ENCODE assay signal across 9 cellular contexts in the genomic region with DNA sequence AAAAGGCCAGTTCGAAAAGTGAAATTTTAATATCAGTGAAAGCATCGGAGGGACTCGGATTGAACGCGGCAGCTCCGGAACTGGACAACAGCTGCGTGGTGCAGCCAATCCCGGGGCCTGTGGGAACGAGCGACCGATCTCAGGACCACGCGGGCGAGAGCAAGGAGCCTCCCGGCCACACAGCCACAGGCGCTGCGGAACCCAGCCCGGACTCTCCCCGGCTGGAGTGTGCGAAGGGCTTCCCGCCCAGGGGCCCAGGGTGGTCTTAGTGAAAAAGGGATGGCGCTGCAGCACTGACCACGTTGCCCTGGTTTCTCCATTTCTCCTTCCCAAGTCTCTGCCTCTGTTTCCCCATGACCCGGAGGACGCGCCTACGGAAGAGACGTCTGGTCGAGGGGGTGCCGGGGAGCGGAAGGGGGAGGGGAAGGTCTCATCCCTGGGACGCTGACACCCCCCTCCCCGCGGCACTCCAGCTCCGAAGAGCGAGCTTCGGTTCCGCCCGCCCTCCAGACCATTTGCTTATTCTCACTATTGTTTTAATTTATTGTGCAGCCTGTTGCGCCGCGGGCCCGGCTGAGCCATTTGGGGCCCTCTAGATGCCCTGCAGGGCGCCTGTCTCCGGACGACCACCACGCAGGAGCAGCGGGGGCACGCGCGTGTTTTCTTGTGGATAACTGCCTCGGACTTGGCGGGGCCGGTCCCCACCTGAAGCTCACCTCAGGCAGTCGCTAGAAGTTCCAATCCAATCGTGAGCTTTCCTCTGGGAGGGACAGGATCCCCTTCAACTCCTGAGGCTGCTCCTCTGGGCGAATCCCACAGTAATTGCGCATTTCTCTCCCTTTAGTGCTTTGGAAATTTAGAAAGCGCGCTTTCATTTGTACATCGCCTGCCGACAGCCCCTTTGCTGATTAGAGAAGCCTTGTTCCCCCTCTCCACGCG.
DNase-seq lines count a peak whose midpoint lies in the region; ATAC-seq, FAIRE-seq and TF ChIP-seq lines count a peak whose summit lies in the region.
"Had no signal": no experiment of that assay in that cellular context is flagged by ENCODE, and none has a peak within 500 bp of the region (broad histone marks: within the 10 kb centered on the region; RNA-seq: fewer than 3 reads in every experiment).

No MANE protein-coding gene starts in this region.

- no peak for FAIRE-seq in H54 (lab: Jason Lieb, UNC)

- H3K9ac ChIP-seq in neuronal stem cell (ENCODE audit: low read depth, low read length, poor library complexity), result no peak overlapping the region

- no peak overlapping the region for H3K27ac ChIP-seq in neuronal stem cell (replicated peaks; ENCODE audit: low read length)

- no peak for TF ChIP-seq POLR2A in H54 (IDR thresholded peaks at IDR 0.05; ENCODE audit: low read depth, low read length)

- H3K9me3 ChIP-seq in neuronal stem cell (replicated peaks in 1 of 2; ENCODE audit: control insufficient read depth in 2 of 2, insufficient read depth in 1 of 2, low read depth in 1 of 2, low read length in 2 of 2), result no peaks in the 10 kb centered on the region

- no peak overlapping the region for H4K8ac ChIP-seq in neuronal stem cell (ENCODE audit: low read depth, low read length)

- peaks cover 73 to 88% (median 76%) of the 10 kb centered on the region in 3 donors for H3K27me3 Mint-ChIP-seq in CD14-positive monocyte (ENCODE audit: low read depth in 3 of 3)

- peaks cover 2 to 86% (median 64%) of the 10 kb centered on the region in 3 experiments for H3K27me3 ChIP-seq in neuronal stem cell (ENCODE audit: control insufficient read depth in 3 of 3, insufficient read depth in 3 of 3, low read depth in 1 of 3, low read length in 3 of 3)

- no peaks in the 10 kb centered on the region for H3K36me3 ChIP-seq in neuronal stem cell (replicated peaks in 1 of 2; ENCODE audit: control insufficient read depth in 2 of 2, insufficient read depth in 2 of 2, low read length in 2 of 2)

- no peak overlapping the region for H2BK5ac ChIP-seq in neuronal stem cell (ENCODE audit: low read length)

- no peak overlapping the region for H2BK15ac ChIP-seq in neuronal stem cell (ENCODE audit: low read length)

- no CpG with 5 or more reads among the region's 64 CpGs for WGBS in neuronal stem cell (ENCODE audit: extremely low coverage in 2 of 2, insufficient read length in 2 of 2, insufficient replicate concordance in 1 of 2), 2 donors

- TF ChIP-seq CTCF in CD14-positive monocyte (IDR thresholded peaks at IDR 0.05), result no peak
- TF ChIP-seq CTCF in epithelial cell of esophagus (IDR thresholded peaks at IDR 0.05; ENCODE audit: insufficient read depth, low read depth, low read length, missing control alignments), result no peak

- H3K14ac ChIP-seq in neuronal stem cell (ENCODE audit: low read length), result no peak overlapping the region

- no peak overlapping the region for H2BK120ac ChIP-seq in neuronal stem cell (ENCODE audit: low read depth, low read length)

- H2AK5ac ChIP-seq in neuronal stem cell (ENCODE audit: low read depth, low read length), result no peak overlapping the region

- H3K9me3 Mint-ChIP-seq in CD14-positive monocyte, result peaks cover 0 to 41% (median 20%) of the 10 kb centered on the region in 7 donors

- H3K4me3 Mint-ChIP-seq in CD14-positive monocyte, result peak overlapping the region; percentile 68 to 97
- H3K4me3 Mint-ChIP-seq: memory B cell had no signal

- no peak overlapping the region for H4K91ac ChIP-seq in neuronal stem cell (ENCODE audit: low read depth, low read length, poor library complexity)

- H3K4ac ChIP-seq in neuronal stem cell (ENCODE audit: low read length), result no peak overlapping the region

- DNase-seq in CD14-positive monocyte (ENCODE audit: low spot score), result no peak
- peak; percentile 25 for DNase-seq in NCI-H146 treated with DMSO at 0.1 percent for 48 hours (lab: John Stamatoyannopoulos, UW; ENCODE audit: unreplicated experiment)
- DNase-seq in epithelial cell of esophagus (ENCODE audit: low read depth), result no peak
- DNase-seq in neuronal stem cell (ENCODE audit: low spot score), result peak; percentile 24
- no peak for DNase-seq in DMS153 treated with DMSO at 0.1 percent for 48 hours (lab: John Stamatoyannopoulos, UW; ENCODE audit: unreplicated experiment)
- no peak for DNase-seq in H54 (ENCODE audit: insufficient read length, low spot score)

- H2AFZ ChIP-seq in neuronal stem cell (ENCODE audit: low read length), result peak overlapping the region; percentile 76

- no peaks in the 10 kb centered on the region for H3K79me1 ChIP-seq in neuronal stem cell (ENCODE audit: low read depth, low read length)

- H3K4me1 Mint-ChIP-seq in CD14-positive monocyte, result peaks cover 40% of the 10 kb centered on the region

- H3K18ac ChIP-seq in neuronal stem cell (ENCODE audit: low read length), result peak overlapping the region; percentile 49

- H3K36me3 Mint-ChIP-seq in CD14-positive monocyte, result peaks cover 6 to 13% of the 10 kb centered on the region in 2 donors

- H3K23ac ChIP-seq in neuronal stem cell (ENCODE audit: low read depth, low read length, poor library complexity), result no peak overlapping the region

- H3K27ac Mint-ChIP-seq in CD14-positive monocyte, result no peak overlapping the region
- H3K27ac Mint-ChIP-seq: memory B cell had no signal

- H3K4me1 ChIP-seq in neuronal stem cell (ENCODE audit: control insufficient read depth in 2 of 2, insufficient read depth in 1 of 2, low read depth in 1 of 2, low read length in 2 of 2), result peaks cover 13 to 18% of the 10 kb centered on the region in 2 donors

- intact Hi-C loops in CD14-positive monocyte (cut with micrococcal nuclease), result loop anchor here in 1 of 2 donors (5.0 kb wide), 1 partner anchor 1688 kb away; no protein-coding TSS in a partner anchor

- ATAC-seq in GM21367 (IDR thresholded peaks at IDR 0.05; ENCODE audit: unreplicated experiment) (no peak), HG03457 (IDR thresholded peaks at IDR 0.05; ENCODE audit: unreplicated experiment) (no peak)

- H3K4me3 ChIP-seq in epithelial cell of esophagus (ENCODE audit: low read length) (peak overlapping the region; percentile 16), neuronal stem cell (ENCODE audit: low read length in 2 of 2) (peak overlapping the region in 1 of 2 donors; percentile 68)

- H2BK12ac ChIP-seq in neuronal stem cell (ENCODE audit: low read length), result no peak overlapping the region

- peak overlapping the region; percentile 89 for H3K4me2 ChIP-seq in neuronal stem cell (ENCODE audit: insufficient read depth, low read length, poor library complexity, severe bottlenecking)

Comparison
In these comparisons a context has a peak if more than half of its experiments do, and no peak if none do; other contexts are left out.
1. DNase-seq: peak in NCI-H146 treated with DMSO at 0.1 percent for 48 hours (single experiment) and neuronal stem cell (single experiment); none in CD14-positive monocyte (single experiment), epithelial cell of esophagus (single experiment), DMS153 treated with DMSO at 0.1 percent for 48 hours (single experiment) and H54 (single experiment).